In the genomic region with DNA sequence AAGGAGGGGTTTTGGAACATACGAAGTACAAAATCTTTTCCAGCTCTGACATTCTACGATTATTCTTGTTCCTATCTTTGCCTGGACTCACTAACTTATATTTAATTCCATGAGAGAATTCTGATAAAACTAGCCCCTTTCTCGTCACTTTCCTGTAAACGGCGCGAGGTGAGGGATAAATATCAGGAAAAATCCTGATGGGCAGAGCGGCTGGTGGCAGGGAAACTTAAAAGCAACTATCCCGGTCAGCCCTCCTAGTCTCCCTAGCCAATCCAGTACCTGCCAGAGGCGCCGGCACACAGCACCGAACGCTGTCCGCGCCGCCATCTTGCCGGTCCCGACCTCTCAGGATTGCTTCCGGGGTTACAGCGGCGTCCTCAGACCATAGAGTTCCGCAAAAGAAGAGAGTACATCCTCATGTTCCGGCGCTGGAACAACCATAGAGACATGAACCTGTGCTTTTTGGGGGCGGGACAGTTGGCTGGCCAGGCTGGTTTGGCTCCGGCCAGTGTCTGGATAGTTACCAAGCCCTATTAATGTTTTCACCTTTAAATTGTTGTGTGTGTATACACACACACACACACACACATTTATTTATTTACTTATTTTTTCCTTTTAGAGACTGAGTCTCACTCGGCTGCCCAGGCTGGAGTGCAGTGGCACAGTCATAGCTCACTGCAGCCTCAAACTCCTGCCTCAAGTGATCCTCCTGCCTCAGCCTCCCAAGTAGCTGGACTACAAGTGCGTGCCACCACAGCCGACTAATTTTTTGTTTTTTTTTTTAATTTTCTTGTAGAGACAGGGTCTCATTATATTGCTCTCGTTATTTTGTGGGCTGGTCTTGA, we compare ENCODE assay signal across 1 cellular context.
TF ChIP-seq lines count a peak whose summit lies in the region.

A gene (minus strand): TSS at position 339 of the 845 bp plus-strand sequence. CDS start 12 bp downstream, at position 327.

TF ChIP-seq in HepG2, 621 proteins besides CTCF, POLR2A, EP300 and RAD21 (continued from another document and continues in another):
- TF ChIP-seq, protein P1, sequence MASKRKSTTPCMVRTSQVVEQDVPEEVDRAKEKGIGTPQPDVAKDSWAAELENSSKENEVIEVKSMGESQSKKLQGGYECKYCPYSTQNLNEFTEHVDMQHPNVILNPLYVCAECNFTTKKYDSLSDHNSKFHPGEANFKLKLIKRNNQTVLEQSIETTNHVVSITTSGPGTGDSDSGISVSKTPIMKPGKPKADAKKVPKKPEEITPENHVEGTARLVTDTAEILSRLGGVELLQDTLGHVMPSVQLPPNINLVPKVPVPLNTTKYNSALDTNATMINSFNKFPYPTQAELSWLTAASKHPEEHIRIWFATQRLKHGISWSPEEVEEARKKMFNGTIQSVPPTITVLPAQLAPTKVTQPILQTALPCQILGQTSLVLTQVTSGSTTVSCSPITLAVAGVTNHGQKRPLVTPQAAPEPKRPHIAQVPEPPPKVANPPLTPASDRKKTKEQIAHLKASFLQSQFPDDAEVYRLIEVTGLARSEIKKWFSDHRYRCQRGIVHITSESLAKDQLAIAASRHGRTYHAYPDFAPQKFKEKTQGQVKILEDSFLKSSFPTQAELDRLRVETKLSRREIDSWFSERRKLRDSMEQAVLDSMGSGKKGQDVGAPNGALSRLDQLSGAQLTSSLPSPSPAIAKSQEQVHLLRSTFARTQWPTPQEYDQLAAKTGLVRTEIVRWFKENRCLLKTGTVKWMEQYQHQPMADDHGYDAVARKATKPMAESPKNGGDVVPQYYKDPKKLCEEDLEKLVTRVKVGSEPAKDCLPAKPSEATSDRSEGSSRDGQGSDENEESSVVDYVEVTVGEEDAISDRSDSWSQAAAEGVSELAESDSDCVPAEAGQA (IDR thresholded peaks at IDR 0.05; ENCODE audit: low read depth), result peak; percentile 95
- TF ChIP-seq, protein P1 (CRISPR knock-in tag; IDR thresholded peaks at IDR 0.05; ENCODE audit: borderline replicate concordance), result 0 out of 2 replicates have a peak, but pooled peaks have one; percentile 25
- TF ChIP-seq KMT2B (CRISPR knock-in tag; IDR thresholded peaks at IDR 0.05) (peak; percentile 99), THAP11 (CRISPR knock-in tag; IDR thresholded peaks at IDR 0.05) (peak; percentile 97), CC2D1A (CRISPR knock-in tag; IDR thresholded peaks at IDR 0.05) (no peak), CCDC6 (CRISPR knock-in tag; IDR thresholded peaks at IDR 0.05) (peak; percentile 95), ZNF546 (CRISPR knock-in tag; conservative IDR thresholded peaks at IDR 0.05) (0 out of 2 replicates have a peak, but pooled peaks have one; percentile 18), MED1 (CRISPR knock-in tag; IDR thresholded peaks at IDR 0.05) (peak; percentile 84), ZNF160 (CRISPR knock-in tag; IDR thresholded peaks at IDR 0.05) (no peak), ZNF317 (CRISPR knock-in tag; IDR thresholded peaks at IDR 0.05) (peak; percentile 79; the same call in 1 of the 2 replicates), ZNF225 (CRISPR knock-in tag; IDR thresholded peaks at IDR 0.05) (no peak), ZNF768 (CRISPR knock-in tag; IDR thresholded peaks at IDR 0.05) (peak; percentile 76; the same call in 1 of the 2 replicates), RFX3 (CRISPR knock-in tag; IDR thresholded peaks at IDR 0.05) (no peak; the same call in 1 of the 2 replicates), TEAD3 (CRISPR knock-in tag; optimal IDR thresholded peaks at IDR 0.05; ENCODE audit: borderline replicate concordance) (peak; percentile 65), ZNF121 (CRISPR knock-in tag; IDR thresholded peaks at IDR 0.05) (peak; percentile 70; the same call in 1 of the 2 replicates), CBFB (CRISPR knock-in tag; IDR thresholded peaks at IDR 0.05) (peak; percentile 61; the same call in 1 of the 2 replicates), ZSCAN9 (CRISPR knock-in tag; IDR thresholded peaks at IDR 0.05; ENCODE audit: borderline replicate concordance) (peak; percentile 49; the same call in 1 of the 2 replicates), BCL6 (CRISPR knock-in tag; IDR thresholded peaks at IDR 0.05) (peak; percentile 53), ZNF780A (CRISPR knock-in tag; IDR thresholded peaks at IDR 0.05) (no peak), KLF11 (CRISPR knock-in tag; IDR thresholded peaks at IDR 0.05) (no peak)
- TF ChIP-seq, protein P2, sequence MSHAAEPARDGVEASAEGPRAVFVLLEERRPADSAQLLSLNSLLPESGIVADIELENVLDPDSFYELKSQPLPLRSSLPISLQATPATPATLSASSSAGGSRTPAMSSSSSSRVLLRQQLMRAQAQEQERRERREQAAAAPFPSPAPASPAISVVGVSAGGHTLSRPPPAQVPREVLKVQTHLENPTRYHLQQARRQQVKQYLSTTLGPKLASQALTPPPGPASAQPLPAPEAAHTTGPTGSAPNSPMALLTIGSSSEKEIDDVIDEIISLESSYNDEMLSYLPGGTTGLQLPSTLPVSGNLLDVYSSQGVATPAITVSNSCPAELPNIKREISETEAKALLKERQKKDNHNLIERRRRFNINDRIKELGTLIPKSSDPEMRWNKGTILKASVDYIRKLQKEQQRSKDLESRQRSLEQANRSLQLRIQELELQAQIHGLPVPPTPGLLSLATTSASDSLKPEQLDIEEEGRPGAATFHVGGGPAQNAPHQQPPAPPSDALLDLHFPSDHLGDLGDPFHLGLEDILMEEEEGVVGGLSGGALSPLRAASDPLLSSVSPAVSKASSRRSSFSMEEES (CRISPR knock-in tag; IDR thresholded peaks at IDR 0.05), result peak; percentile 52; the same call in 1 of the 2 replicates
- TF ChIP-seq, protein P3, sequence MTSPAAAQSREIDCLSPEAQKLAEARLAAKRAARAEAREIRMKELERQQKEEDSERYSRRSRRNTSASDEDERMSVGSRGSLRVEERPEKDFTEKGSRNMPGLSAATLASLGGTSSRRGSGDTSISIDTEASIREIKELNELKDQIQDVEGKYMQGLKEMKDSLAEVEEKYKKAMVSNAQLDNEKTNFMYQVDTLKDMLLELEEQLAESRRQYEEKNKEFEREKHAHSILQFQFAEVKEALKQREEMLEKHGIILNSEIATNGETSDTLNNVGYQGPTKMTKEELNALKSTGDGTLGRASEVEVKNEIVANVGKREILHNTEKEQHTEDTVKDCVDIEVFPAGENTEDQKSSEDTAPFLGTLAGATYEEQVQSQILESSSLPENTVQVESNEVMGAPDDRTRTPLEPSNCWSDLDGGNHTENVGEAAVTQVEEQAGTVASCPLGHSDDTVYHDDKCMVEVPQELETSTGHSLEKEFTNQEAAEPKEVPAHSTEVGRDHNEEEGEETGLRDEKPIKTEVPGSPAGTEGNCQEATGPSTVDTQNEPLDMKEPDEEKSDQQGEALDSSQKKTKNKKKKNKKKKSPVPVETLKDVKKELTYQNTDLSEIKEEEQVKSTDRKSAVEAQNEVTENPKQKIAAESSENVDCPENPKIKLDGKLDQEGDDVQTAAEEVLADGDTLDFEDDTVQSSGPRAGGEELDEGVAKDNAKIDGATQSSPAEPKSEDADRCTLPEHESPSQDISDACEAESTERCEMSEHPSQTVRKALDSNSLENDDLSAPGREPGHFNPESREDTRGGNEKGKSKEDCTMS (CRISPR knock-in tag; conservative IDR thresholded peaks at IDR 0.05), result no peak
- TF ChIP-seq, protein P4, sequence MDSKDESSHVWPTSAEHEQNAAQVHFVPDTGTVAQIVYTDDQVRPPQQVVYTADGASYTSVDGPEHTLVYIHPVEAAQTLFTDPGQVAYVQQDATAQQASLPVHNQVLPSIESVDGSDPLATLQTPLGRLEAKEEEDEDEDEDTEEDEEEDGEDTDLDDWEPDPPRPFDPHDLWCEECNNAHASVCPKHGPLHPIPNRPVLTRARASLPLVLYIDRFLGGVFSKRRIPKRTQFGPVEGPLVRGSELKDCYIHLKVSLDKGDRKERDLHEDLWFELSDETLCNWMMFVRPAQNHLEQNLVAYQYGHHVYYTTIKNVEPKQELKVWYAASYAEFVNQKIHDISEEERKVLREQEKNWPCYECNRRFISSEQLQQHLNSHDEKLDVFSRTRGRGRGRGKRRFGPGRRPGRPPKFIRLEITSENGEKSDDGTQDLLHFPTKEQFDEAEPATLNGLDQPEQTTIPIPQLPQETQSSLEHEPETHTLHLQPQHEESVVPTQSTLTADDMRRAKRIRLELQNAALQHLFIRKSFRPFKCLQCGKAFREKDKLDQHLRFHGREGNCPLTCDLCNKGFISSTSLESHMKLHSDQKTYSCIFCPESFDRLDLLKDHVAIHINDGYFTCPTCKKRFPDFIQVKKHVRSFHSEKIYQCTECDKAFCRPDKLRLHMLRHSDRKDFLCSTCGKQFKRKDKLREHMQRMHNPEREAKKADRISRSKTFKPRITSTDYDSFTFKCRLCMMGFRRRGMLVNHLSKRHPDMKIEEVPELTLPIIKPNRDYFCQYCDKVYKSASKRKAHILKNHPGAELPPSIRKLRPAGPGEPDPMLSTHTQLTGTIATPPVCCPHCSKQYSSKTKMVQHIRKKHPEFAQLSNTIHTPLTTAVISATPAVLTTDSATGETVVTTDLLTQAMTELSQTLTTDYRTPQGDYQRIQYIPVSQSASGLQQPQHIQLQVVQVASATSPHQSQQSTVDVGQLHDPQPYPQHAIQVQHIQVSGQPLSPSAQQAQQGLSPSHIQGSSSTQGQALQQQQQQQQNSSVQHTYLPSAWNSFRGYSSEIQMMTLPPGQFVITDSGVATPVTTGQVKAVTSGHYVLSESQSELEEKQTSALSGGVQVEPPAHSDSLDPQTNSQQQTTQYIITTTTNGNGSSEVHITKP (CRISPR knock-in tag; IDR thresholded peaks at IDR 0.05; ENCODE audit: low read depth), result no peak
- TF ChIP-seq, protein P5, sequence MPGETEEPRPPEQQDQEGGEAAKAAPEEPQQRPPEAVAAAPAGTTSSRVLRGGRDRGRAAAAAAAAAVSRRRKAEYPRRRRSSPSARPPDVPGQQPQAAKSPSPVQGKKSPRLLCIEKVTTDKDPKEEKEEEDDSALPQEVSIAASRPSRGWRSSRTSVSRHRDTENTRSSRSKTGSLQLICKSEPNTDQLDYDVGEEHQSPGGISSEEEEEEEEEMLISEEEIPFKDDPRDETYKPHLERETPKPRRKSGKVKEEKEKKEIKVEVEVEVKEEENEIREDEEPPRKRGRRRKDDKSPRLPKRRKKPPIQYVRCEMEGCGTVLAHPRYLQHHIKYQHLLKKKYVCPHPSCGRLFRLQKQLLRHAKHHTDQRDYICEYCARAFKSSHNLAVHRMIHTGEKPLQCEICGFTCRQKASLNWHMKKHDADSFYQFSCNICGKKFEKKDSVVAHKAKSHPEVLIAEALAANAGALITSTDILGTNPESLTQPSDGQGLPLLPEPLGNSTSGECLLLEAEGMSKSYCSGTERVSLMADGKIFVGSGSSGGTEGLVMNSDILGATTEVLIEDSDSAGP (CRISPR knock-in tag; IDR thresholded peaks at IDR 0.05; ENCODE audit: borderline replicate concordance), result peak; percentile 83
- TF ChIP-seq, protein P6, sequence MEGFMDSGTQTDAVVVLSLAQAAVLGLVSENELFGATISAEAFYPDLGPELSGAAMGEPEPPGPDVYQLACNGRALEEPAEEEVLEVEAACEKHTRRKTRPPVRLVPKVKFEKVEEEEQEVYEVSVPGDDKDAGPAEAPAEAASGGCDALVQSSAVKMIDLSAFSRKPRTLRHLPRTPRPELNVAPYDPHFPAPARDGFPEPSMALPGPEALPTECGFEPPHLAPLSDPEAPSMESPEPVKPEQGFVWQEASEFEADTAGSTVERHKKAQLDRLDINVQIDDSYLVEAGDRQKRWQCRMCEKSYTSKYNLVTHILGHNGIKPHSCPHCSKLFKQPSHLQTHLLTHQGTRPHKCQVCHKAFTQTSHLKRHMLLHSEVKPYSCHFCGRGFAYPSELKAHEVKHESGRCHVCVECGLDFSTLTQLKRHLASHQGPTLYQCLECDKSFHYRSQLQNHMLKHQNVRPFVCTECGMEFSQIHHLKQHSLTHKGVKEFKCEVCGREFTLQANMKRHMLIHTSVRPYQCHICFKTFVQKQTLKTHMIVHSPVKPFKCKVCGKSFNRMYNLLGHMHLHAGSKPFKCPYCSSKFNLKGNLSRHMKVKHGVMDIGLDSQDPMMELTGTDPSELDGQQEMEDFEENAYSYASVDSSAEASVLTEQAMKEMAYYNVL (CRISPR knock-in tag; IDR thresholded peaks at IDR 0.05; ENCODE audit: borderline replicate concordance), result peak; percentile 88; the same call in 1 of the 2 replicates
- TF ChIP-seq, protein P7, sequence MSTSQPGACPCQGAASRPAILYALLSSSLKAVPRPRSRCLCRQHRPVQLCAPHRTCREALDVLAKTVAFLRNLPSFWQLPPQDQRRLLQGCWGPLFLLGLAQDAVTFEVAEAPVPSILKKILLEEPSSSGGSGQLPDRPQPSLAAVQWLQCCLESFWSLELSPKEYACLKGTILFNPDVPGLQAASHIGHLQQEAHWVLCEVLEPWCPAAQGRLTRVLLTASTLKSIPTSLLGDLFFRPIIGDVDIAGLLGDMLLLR (CRISPR knock-in tag; IDR thresholded peaks at IDR 0.05), result peak; percentile 82
- TF ChIP-seq, protein P8, sequence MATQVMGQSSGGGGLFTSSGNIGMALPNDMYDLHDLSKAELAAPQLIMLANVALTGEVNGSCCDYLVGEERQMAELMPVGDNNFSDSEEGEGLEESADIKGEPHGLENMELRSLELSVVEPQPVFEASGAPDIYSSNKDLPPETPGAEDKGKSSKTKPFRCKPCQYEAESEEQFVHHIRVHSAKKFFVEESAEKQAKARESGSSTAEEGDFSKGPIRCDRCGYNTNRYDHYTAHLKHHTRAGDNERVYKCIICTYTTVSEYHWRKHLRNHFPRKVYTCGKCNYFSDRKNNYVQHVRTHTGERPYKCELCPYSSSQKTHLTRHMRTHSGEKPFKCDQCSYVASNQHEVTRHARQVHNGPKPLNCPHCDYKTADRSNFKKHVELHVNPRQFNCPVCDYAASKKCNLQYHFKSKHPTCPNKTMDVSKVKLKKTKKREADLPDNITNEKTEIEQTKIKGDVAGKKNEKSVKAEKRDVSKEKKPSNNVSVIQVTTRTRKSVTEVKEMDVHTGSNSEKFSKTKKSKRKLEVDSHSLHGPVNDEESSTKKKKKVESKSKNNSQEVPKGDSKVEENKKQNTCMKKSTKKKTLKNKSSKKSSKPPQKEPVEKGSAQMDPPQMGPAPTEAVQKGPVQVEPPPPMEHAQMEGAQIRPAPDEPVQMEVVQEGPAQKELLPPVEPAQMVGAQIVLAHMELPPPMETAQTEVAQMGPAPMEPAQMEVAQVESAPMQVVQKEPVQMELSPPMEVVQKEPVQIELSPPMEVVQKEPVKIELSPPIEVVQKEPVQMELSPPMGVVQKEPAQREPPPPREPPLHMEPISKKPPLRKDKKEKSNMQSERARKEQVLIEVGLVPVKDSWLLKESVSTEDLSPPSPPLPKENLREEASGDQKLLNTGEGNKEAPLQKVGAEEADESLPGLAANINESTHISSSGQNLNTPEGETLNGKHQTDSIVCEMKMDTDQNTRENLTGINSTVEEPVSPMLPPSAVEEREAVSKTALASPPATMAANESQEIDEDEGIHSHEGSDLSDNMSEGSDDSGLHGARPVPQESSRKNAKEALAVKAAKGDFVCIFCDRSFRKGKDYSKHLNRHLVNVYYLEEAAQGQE (IDR thresholded peaks at IDR 0.05; ENCODE audit: borderline replicate concordance in 1 of 2, low read depth in 1 of 2, low read length in 2 of 2), result peak in 1 of 2 experiments; percentile 85; a peak in 1 of 4 replicates
